In genomic region chr5:68368686-68369359, GRCh38 we compare ENCODE assay signal across 8 cellular contexts.
A peak's percentile ranks its signal among the peaks of the same experiment; 100 is the strongest.
DNase-seq lines count a peak whose midpoint lies in the region; ATAC-seq and TF ChIP-seq lines count a peak whose summit lies in the region.

No MANE protein-coding gene starts in this region.

- no peaks in the 10 kb centered on the region for H3K9me3 ChIP-seq in RWPE2 (ENCODE audit: severe bottlenecking)

- no peaks in the 10 kb centered on the region for H3K36me3 ChIP-seq in RWPE2 (ENCODE audit: low read depth)

- no peaks in the 10 kb centered on the region for H3K27me3 ChIP-seq in RWPE2 (ENCODE audit: insufficient read depth, poor library complexity, severe bottlenecking)

- no peak overlapping the region for H3K27ac ChIP-seq in RWPE2 (ENCODE audit: poor library complexity, severe bottlenecking)

- ATAC-seq in HG03159 (IDR thresholded peaks at IDR 0.05; ENCODE audit: unreplicated experiment) (peak; percentile 21), RWPE2 (ENCODE audit: low read depth) (peak; percentile 64), HG02623 (IDR thresholded peaks at IDR 0.05; ENCODE audit: unreplicated experiment) (no peak)

- DNase-seq in COLO668 (lab: John Stamatoyannopoulos, UW; ENCODE audit: unreplicated experiment) (peak; percentile 1), RWPE2 (ENCODE audit: low spot score) (no peak), fibroblast of mammary gland (ENCODE audit: low read depth) (peak; percentile 26), HuH-7.5 (ENCODE audit: low spot score) (no peak), Ammon's horn (ENCODE audit: low spot score) (no peak), NCI-H446 (lab: John Stamatoyannopoulos, UW) (no peak)

- TF ChIP-seq CTCF in RWPE2 (IDR thresholded peaks at IDR 0.05; ENCODE audit: poor library complexity, severe bottlenecking): no peak
- no peak for TF ChIP-seq CTCF in fibroblast of mammary gland (conservative IDR thresholded peaks at IDR 0.05; ENCODE audit: control insufficient read depth, insufficient read depth, low read depth, low read length)

- no peak overlapping the region for H3K4me3 ChIP-seq in RWPE2 (ENCODE audit: severe bottlenecking)
- no peak overlapping the region for H3K4me3 ChIP-seq in fibroblast of mammary gland (ENCODE audit: control insufficient read depth, low read depth, low read length)

- H3K4me1 ChIP-seq in RWPE2 (ENCODE audit: insufficient read depth, poor library complexity, severe bottlenecking): peaks cover 6% of the 10 kb centered on the region

Comparison
In these comparisons a context has a peak if more than half of its experiments do, and no peak if none do; other contexts are left out.
1. DNase-seq: peak in COLO668 (single experiment) and fibroblast of mammary gland (single experiment); none in RWPE2 (single experiment), HuH-7.5 (single experiment), Ammon's horn (single experiment) and NCI-H446 (0 of 2).